ENCODE assay signal across 1 cellular context in the genomic region with DNA sequence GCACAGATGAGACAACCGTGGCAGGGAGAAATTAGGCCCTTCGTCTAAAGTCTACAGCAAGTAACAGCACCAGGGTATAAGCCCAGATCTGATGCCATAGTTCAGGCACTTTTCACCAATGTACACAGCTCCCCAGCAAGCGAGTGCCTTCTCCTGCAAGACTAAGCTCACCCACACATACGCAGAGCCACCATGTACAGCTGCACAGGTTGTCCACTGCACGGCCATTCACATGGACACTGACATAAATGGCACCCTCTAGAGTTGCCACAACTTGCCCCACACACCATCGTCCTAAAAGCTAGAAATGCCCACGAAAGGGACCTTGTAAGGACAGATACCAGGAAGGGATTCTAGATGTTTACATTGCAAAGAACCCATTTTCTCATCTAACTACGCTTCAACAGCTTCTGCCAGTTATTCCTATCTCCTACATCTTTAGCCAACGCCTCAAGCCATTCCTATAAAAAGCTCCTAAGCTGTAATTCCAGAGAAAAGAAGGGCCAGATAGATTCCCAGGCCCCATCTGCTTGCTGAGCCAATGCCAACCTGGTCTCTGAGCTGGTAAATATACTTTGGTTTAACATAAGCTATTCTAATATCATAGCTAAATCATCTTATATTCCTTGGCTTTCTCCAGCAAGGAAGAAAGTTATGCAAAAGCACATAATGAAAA.
A peak's percentile ranks its signal among the peaks of the same experiment; 100 is the strongest.
TF ChIP-seq lines count a peak whose summit lies in the region.

No MANE protein-coding gene starts in this region.

TF ChIP-seq in K562, 482 proteins besides CTCF, POLR2A, EP300 and RAD21 (continued from another document):
- TF ChIP-seq SREBF1 (IDR thresholded peaks at IDR 0.05; ENCODE audit: borderline replicate concordance, low read depth, low read length) (no peak), SNIP1 (IDR thresholded peaks at IDR 0.05; ENCODE audit: low read depth) (no peak), BHLHE40 (IDR thresholded peaks at IDR 0.05; ENCODE audit: low read length) (no peak), ZNF76 (CRISPR knock-in tag; IDR thresholded peaks at IDR 0.05; ENCODE audit: borderline replicate concordance) (0 out of 2 replicates have a peak, but pooled peaks have one; percentile 29), CXXC5 (CRISPR knock-in tag; IDR thresholded peaks at IDR 0.05) (peak; percentile 17; the same call in 1 of the 2 replicates), RBM22 (IDR thresholded peaks at IDR 0.05; ENCODE audit: low read depth, low read length, poor library complexity, severe bottlenecking) (no peak), ZNF785 (CRISPR knock-in tag; IDR thresholded peaks at IDR 0.05) (no peak), HDAC8 (tag; IDR thresholded peaks at IDR 0.05) (0 out of 2 replicates have a peak, but pooled peaks have one; percentile 46), ZBTB17 (CRISPR knock-in tag; IDR thresholded peaks at IDR 0.05) (0 out of 2 replicates have a peak, but pooled peaks have one; percentile 36), ESRRA (IDR thresholded peaks at IDR 0.05; ENCODE audit: borderline replicate concordance, low read depth) (no peak), RFX7 (CRISPR knock-in tag; IDR thresholded peaks at IDR 0.05) (no peak), HDAC3 (IDR thresholded peaks at IDR 0.05; ENCODE audit: borderline replicate concordance, partially characterized antibody) (no peak), TAF7 (tag; IDR thresholded peaks at IDR 0.05) (peak; percentile 48; the same call in 1 of the 2 replicates), RUNX1 (IDR thresholded peaks at IDR 0.05; ENCODE audit: low read depth) (no peak), TAL1 (IDR thresholded peaks at IDR 0.05) (no peak), DMBX1 (CRISPR knock-in tag; IDR thresholded peaks at IDR 0.05; ENCODE audit: borderline replicate concordance) (peak; percentile 87)
- TF ChIP-seq, protein P1, sequence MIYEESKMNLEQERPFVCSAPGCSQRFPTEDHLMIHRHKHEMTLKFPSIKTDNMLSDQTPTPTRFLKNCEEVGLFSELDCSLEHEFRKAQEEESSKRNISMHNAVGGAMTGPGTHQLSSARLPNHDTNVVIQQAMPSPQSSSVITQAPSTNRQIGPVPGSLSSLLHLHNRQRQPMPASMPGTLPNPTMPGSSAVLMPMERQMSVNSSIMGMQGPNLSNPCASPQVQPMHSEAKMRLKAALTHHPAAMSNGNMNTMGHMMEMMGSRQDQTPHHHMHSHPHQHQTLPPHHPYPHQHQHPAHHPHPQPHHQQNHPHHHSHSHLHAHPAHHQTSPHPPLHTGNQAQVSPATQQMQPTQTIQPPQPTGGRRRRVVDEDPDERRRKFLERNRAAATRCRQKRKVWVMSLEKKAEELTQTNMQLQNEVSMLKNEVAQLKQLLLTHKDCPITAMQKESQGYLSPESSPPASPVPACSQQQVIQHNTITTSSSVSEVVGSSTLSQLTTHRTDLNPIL (CRISPR knock-in tag; IDR thresholded peaks at IDR 0.05): 0 out of 2 replicates have a peak, but pooled peaks have one; percentile 45
- TF ChIP-seq, protein P2, sequence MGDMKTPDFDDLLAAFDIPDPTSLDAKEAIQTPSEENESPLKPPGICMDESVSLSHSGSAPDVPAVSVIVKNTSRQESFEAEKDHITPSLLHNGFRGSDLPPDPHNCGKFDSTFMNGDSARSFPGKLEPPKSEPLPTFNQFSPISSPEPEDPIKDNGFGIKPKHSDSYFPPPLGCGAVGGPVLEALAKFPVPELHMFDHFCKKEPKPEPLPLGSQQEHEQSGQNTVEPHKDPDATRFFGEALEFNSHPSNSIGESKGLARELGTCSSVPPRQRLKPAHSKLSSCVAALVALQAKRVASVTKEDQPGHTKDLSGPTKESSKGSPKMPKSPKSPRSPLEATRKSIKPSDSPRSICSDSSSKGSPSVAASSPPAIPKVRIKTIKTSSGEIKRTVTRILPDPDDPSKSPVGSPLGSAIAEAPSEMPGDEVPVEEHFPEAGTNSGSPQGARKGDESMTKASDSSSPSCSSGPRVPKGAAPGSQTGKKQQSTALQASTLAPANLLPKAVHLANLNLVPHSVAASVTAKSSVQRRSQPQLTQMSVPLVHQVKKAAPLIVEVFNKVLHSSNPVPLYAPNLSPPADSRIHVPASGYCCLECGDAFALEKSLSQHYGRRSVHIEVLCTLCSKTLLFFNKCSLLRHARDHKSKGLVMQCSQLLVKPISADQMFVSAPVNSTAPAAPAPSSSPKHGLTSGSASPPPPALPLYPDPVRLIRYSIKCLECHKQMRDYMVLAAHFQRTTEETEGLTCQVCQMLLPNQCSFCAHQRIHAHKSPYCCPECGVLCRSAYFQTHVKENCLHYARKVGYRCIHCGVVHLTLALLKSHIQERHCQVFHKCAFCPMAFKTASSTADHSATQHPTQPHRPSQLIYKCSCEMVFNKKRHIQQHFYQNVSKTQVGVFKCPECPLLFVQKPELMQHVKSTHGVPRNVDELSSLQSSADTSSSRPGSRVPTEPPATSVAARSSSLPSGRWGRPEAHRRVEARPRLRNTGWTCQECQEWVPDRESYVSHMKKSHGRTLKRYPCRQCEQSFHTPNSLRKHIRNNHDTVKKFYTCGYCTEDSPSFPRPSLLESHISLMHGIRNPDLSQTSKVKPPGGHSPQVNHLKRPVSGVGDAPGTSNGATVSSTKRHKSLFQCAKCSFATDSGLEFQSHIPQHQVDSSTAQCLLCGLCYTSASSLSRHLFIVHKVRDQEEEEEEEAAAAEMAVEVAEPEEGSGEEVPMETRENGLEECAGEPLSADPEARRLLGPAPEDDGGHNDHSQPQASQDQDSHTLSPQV (IDR thresholded peaks at IDR 0.05): 0 out of 2 replicates have a peak, but pooled peaks have one; percentile 33
- TF ChIP-seq, protein P3, sequence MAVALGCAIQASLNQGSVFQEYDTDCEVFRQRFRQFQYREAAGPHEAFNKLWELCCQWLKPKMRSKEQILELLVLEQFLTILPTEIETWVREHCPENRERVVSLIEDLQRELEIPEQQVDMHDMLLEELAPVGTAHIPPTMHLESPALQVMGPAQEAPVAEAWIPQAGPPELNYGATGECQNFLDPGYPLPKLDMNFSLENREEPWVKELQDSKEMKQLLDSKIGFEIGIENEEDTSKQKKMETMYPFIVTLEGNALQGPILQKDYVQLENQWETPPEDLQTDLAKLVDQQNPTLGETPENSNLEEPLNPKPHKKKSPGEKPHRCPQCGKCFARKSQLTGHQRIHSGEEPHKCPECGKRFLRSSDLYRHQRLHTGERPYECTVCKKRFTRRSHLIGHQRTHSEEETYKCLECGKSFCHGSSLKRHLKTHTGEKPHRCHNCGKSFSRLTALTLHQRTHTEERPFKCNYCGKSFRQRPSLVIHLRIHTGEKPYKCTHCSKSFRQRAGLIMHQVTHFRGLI (CRISPR knock-in tag; IDR thresholded peaks at IDR 0.05): 0 out of 2 replicates have a peak, but pooled peaks have one; percentile 23
- TF ChIP-seq, protein P4, sequence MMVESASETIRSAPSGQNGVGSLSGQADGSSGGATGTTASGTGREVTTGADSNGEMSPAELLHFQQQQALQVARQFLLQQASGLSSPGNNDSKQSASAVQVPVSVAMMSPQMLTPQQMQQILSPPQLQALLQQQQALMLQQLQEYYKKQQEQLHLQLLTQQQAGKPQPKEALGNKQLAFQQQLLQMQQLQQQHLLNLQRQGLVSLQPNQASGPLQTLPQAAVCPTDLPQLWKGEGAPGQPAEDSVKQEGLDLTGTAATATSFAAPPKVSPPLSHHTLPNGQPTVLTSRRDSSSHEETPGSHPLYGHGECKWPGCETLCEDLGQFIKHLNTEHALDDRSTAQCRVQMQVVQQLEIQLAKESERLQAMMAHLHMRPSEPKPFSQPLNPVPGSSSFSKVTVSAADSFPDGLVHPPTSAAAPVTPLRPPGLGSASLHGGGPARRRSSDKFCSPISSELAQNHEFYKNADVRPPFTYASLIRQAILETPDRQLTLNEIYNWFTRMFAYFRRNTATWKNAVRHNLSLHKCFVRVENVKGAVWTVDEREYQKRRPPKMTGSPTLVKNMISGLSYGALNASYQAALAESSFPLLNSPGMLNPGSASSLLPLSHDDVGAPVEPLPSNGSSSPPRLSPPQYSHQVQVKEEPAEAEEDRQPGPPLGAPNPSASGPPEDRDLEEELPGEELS (CRISPR knock-in tag; IDR thresholded peaks at IDR 0.05; ENCODE audit: borderline replicate concordance): no peak
- TF ChIP-seq, protein P5, sequence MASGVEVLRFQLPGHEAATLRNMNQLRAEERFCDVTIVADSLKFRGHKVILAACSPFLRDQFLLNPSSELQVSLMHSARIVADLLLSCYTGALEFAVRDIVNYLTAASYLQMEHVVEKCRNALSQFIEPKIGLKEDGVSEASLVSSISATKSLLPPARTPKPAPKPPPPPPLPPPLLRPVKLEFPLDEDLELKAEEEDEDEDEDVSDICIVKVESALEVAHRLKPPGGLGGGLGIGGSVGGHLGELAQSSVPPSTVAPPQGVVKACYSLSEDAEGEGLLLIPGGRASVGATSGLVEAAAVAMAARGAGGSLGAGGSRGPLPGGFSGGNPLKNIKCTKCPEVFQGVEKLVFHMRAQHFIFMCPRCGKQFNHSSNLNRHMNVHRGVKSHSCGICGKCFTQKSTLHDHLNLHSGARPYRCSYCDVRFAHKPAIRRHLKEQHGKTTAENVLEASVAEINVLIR (CRISPR knock-in tag; IDR thresholded peaks at IDR 0.05): 0 out of 2 replicates have a peak, but pooled peaks have one; percentile 38
